ENCODE assay signal across 9 cellular contexts in genomic region chr7:142581341-142581740, GRCh38.
DNase-seq lines count a peak whose midpoint lies in the region; ATAC-seq and TF ChIP-seq lines count a peak whose summit lies in the region.
"Had no signal": no experiment of that assay in that cellular context is flagged by ENCODE, and none has a peak within 500 bp of the region (broad histone marks: within the 10 kb centered on the region; RNA-seq: fewer than 3 reads in every experiment).

No MANE protein-coding gene starts in this region.

- H3K4me1 Mint-ChIP-seq in activated naive CD4-positive, alpha-beta T cell treated with anti-CD3 and anti-CD28 coated beads, Interleukin-2, amount 50 U/mL, for 24 hours: peaks cover 31% of the 10 kb centered on the region

- H3K4me3 ChIP-seq in upper lobe of right lung: no peak overlapping the region
- H3K4me3 ChIP-seq in H7 (ENCODE audit: insufficient read depth, low read depth, low read length): no peak overlapping the region

- H3K27me3 ChIP-seq in upper lobe of right lung (no peaks in the 10 kb centered on the region), H7 (ENCODE audit: control insufficient read depth, insufficient read depth, low read length) (no peaks in the 10 kb centered on the region)

- H3K4me1 ChIP-seq in upper lobe of right lung: no peaks in the 10 kb centered on the region

- intact Hi-C loops in upper lobe of right lung (cut with DNase I): no loop called here

- peak overlapping the region; percentile 65 for H3K4me3 Mint-ChIP-seq in activated naive CD4-positive, alpha-beta T cell treated with anti-CD3 and anti-CD28 coated beads, Interleukin-2, amount 50 U/mL, for 24 hours
- H3K4me3 Mint-ChIP-seq: dendritic cell treated with granulocyte-macrophage colony-stimulating factor and Interleukin-4, amounts not matched to agents 40 ng/mL and 50 ng/mL, for 4 days had no signal

- H3K27ac Mint-ChIP-seq in activated naive CD4-positive, alpha-beta T cell treated with anti-CD3 and anti-CD28 coated beads, Interleukin-2, amount 50 U/mL, for 24 hours: peak overlapping the region; percentile 77
- H3K27ac Mint-ChIP-seq: dendritic cell treated with granulocyte-macrophage colony-stimulating factor and Interleukin-4, amounts not matched to agents 40 ng/mL and 50 ng/mL, for 4 days had no signal

- no peak overlapping the region for H3K27ac ChIP-seq in upper lobe of right lung

- no peaks in the 10 kb centered on the region for H3K9me3 Mint-ChIP-seq in activated naive CD4-positive, alpha-beta T cell treated with anti-CD3 and anti-CD28 coated beads, Interleukin-2, amount 50 U/mL, for 24 hours
- H3K9me3 Mint-ChIP-seq: dendritic cell treated with granulocyte-macrophage colony-stimulating factor and Interleukin-4, amounts not matched to agents 40 ng/mL and 50 ng/mL, for 4 days had no signal

- DNase-seq in ELR (ENCODE audit: low read depth) (peak; percentile 50), upper lobe of right lung (no peak), hippocampal formation (lab: John Stamatoyannopoulos, UW) (no peak), NCI-H748 (lab: John Stamatoyannopoulos, UW; ENCODE audit: unreplicated experiment) (no peak), H7 (no peak)

- no peak for TF ChIP-seq CTCF in upper lobe of right lung (IDR thresholded peaks at IDR 0.05)

- no peaks in the 10 kb centered on the region for H3K36me3 Mint-ChIP-seq in activated naive CD4-positive, alpha-beta T cell treated with anti-CD3 and anti-CD28 coated beads, Interleukin-2, amount 50 U/mL, for 24 hours

- no peaks in the 10 kb centered on the region for H3K27me3 Mint-ChIP-seq in activated naive CD4-positive, alpha-beta T cell treated with anti-CD3 and anti-CD28 coated beads, Interleukin-2, amount 50 U/mL, for 24 hours
- H3K27me3 Mint-ChIP-seq: dendritic cell treated with granulocyte-macrophage colony-stimulating factor and Interleukin-4, amounts not matched to agents 40 ng/mL and 50 ng/mL, for 4 days had no signal

- no peaks in the 10 kb centered on the region for H3K9me3 ChIP-seq in upper lobe of right lung

- H3K36me3 ChIP-seq in upper lobe of right lung (no peaks in the 10 kb centered on the region), H7 (replicated peaks; ENCODE audit: control insufficient read depth, insufficient read depth, low read length) (no peaks in the 10 kb centered on the region)

- ATAC-seq in GM21367 (IDR thresholded peaks at IDR 0.05; ENCODE audit: unreplicated experiment) (peak; percentile 85), HG03558 (IDR thresholded peaks at IDR 0.05; ENCODE audit: extremely low read depth, unreplicated experiment) (peak; percentile 54), upper lobe of right lung (peak; percentile 94)
